8 cellular contexts compared by ENCODE assay signal in the genomic region with DNA sequence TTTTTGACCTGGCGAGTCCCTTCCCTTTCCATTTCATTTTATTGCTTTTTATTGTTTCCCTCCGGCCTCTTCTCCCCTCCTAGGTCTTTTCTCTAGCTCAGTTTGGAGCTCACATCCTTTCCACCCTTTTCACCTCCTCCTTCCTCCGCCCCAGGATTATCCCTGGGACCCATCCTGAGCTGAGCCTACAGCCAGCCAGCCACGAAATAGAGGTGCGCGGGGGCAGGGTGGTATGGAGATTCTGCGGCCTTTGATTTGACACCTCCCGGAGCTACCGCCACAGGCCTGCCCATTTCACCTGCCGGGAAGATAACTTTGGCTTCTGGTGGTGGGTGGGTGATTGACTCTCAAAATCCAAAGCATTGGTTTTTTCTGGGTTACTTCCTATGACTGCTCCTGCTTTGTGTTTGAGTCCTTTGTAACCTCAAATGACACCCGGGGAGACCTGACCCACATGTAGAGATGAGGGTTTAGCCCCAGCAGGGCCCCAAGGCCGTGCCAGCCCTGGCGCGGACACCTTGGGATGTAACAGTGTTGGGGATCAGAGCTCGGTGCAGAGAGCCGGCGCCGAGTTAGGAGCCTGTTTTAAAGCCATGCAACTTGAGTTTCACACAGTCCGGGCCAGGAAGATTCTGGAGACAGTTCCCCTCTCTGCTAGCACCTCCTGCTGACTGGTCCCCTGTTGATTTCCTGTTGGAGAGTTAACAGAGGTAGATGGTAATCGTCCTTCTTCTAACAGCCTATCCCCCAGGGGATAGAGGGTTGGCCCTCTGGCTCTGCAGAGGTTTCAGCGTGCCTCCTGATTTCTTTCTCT. TPM values are rescaled to one million over a fixed set of nuclear protein-coding genes. Genes with fewer than 3 reads are reported as not detected.
DNase-seq lines count a peak whose midpoint lies in the region; ATAC-seq and TF ChIP-seq lines count a peak whose summit lies in the region.

No MANE protein-coding gene starts in this region.

- POLR2A ChIA-PET in AG04450 (lab: Yijun Ruan, JAX): interaction anchor here (0.5 to 2.1 kb wide), 8 partner anchors 13 to 146 kb away, joined by 3 to 9 read pairs (median 5); no protein-coding TSS in a partner anchor

- H3K4me1 ChIP-seq in MM.1S (ENCODE audit: low read length): peaks cover 35% of the 10 kb centered on the region
- H3K4me1 ChIP-seq in neutrophil (ENCODE audit: control insufficient read depth in 1 of 2, insufficient read depth in 1 of 2, low read depth in 1 of 2, low read length in 1 of 2): peaks cover 17 to 33% of the 10 kb centered on the region in 2 experiments

- no peaks in the 10 kb centered on the region for H3K27me3 ChIP-seq in AG04450 (ENCODE audit: control insufficient read depth, insufficient read depth, low read length)
- H3K27me3 ChIP-seq in MM.1S (replicated peaks; ENCODE audit: insufficient read depth, low read length): no peaks in the 10 kb centered on the region
- H3K27me3 ChIP-seq in neutrophil: peaks cover 91% of the 10 kb centered on the region

- peak; percentile 44 for DNase-seq in AG04450 (ENCODE audit: low read depth, low spot score)
- DNase-seq in MM.1S: peak; percentile 79
- peak; percentile 45 for DNase-seq in activated T-cell treated with anti-CD3 and anti-CD28 coated beads, Interleukin-2, amount 50 U/mL, for 1 hour
- peak; percentile 80 for DNase-seq in fibroblast of mammary gland (ENCODE audit: low read depth)
- no peak for DNase-seq in germinal center (ENCODE audit: low spot score)

- ATAC-seq in GM18873 (IDR thresholded peaks at IDR 0.05; ENCODE audit: low FRiP score, unreplicated experiment) (peak; percentile 26), HG03039 (IDR thresholded peaks at IDR 0.05; ENCODE audit: unreplicated experiment) (no peak)

- peaks cover 59% of the 10 kb centered on the region for H3F3A ChIP-seq in MM.1S (ENCODE audit: insufficient read depth, low read length)

- no peak overlapping the region for H2AFZ ChIP-seq in MM.1S (ENCODE audit: low read length)

- H4K20me1 ChIP-seq in MM.1S (ENCODE audit: insufficient read depth, low read length): peaks cover 28% of the 10 kb centered on the region

- peak overlapping the region; percentile 97 for H3K9ac ChIP-seq in MM.1S (ENCODE audit: low read length)

- peaks cover 86% of the 10 kb centered on the region for H3K79me2 ChIP-seq in MM.1S (ENCODE audit: low read length)

- peak overlapping the region; percentile 86 for H3K4me3 ChIP-seq in AG04450 (ENCODE audit: low read depth, low read length)
- H3K4me3 ChIP-seq in MM.1S (ENCODE audit: low read length): peak overlapping the region; percentile 86
- peak overlapping the region; percentile 93 for H3K4me3 ChIP-seq in fibroblast of mammary gland (ENCODE audit: control insufficient read depth, low read depth, low read length)
- H3K4me3 ChIP-seq in neutrophil (ENCODE audit: low read depth in 1 of 2, low read length in 1 of 2): peak overlapping the region; percentile 63 to 74

- peak overlapping the region; percentile 96 for H3K4me2 ChIP-seq in MM.1S (ENCODE audit: low read depth, low read length)

- H3K9me2 ChIP-seq in MM.1S (replicated peaks; ENCODE audit: insufficient read depth, low read length): no peaks in the 10 kb centered on the region

- H3K9me3 ChIP-seq in AG04450 (ENCODE audit: control insufficient read depth, insufficient read depth, low read length) (peaks cover 4% of the 10 kb centered on the region; the same call in 1 of the 2 replicates), MM.1S (replicated peaks; ENCODE audit: insufficient read depth, low read length) (no peaks in the 10 kb centered on the region), neutrophil (no peaks in the 10 kb centered on the region)

- peaks cover 7% of the 10 kb centered on the region; the same call in 1 of the 2 replicates for H3K36me3 ChIP-seq in MM.1S (replicated peaks; ENCODE audit: insufficient read depth, low read length)
- H3K36me3 ChIP-seq in neutrophil: no peaks in the 10 kb centered on the region

- peak overlapping the region; percentile 70 for H3K27ac ChIP-seq in AG04450 (ENCODE audit: low read depth, low read length)
- peak overlapping the region; percentile 93 for H3K27ac ChIP-seq in MM.1S (ENCODE audit: low read length)
- no peak overlapping the region for H3K27ac ChIP-seq in neutrophil

- TF ChIP-seq CTCF in AG04450 (IDR thresholded peaks at IDR 0.05; ENCODE audit: low read depth, low read length): peak; percentile 56
- TF ChIP-seq CTCF in MM.1S (IDR thresholded peaks at IDR 0.05; ENCODE audit: low read length): peak; percentile 44
- peak; percentile 21 for TF ChIP-seq CTCF in fibroblast of mammary gland (conservative IDR thresholded peaks at IDR 0.05; ENCODE audit: control insufficient read depth, insufficient read depth, low read depth, low read length)
- no peak for TF ChIP-seq CTCF in neutrophil (IDR thresholded peaks at IDR 0.05)

- CTCF ChIA-PET in AG04450 (lab: Charles Lee): interaction anchor here (0.7 to 3.8 kb wide), 6 partner anchors 46 to 192 kb away, joined by 3 to 29 read pairs (median 5); no protein-coding TSS in a partner anchor

RNA-seq across cellular contexts. Expression of a gene that starts 1.5 kb away (rescaled TPM):
- 35.7 and 39.6 TPM in 2 replicates for polyA plus RNA-seq in AG04450 (2011; rRNA removed)
- 93.1 and 158 TPM in 2 replicates for polyA minus RNA-seq in AG04450 (2011; rRNA and poly(A)+ RNA removed)
